In genomic region chr5:131417240-131417869, GRCh38 we compare ENCODE assay signal across 9 cellular contexts.
DNase-seq lines count a peak whose midpoint lies in the region; ATAC-seq, FAIRE-seq and TF ChIP-seq lines count a peak whose summit lies in the region.
"Had no signal": no experiment of that assay in that cellular context is flagged by ENCODE, and none has a peak within 500 bp of the region (broad histone marks: within the 10 kb centered on the region; RNA-seq: fewer than 3 reads in every experiment).

No MANE protein-coding gene starts in this region.

- no peak overlapping the region for H3K14ac ChIP-seq in neuronal stem cell (ENCODE audit: low read length)

- no peak overlapping the region for H3K4ac ChIP-seq in neuronal stem cell (ENCODE audit: low read length)

- H3K27ac ChIP-seq in neuronal stem cell (replicated peaks; ENCODE audit: low read length) = no peak overlapping the region

- no peak overlapping the region for H2BK12ac ChIP-seq in neuronal stem cell (ENCODE audit: low read length)

- FAIRE-seq in RCC 7860 (lab: Jason Lieb, UNC) = peak; percentile 74

- peaks cover 46% of the 10 kb centered on the region for H3K4me1 Mint-ChIP-seq in activated T-cell treated with anti-CD3 and anti-CD28 coated beads, Interleukin-2, amount 50 U/mL, for 72 hours (ENCODE audit: low read depth)

- no peak overlapping the region for H2AK5ac ChIP-seq in neuronal stem cell (ENCODE audit: low read depth, low read length)

- WGBS in neuronal stem cell (ENCODE audit: extremely low coverage in 2 of 2, insufficient read length in 2 of 2, insufficient replicate concordance in 1 of 2), 2 donors = no CpG with 5 or more reads among the region's 7 CpGs

- H2AFZ ChIP-seq in neuronal stem cell (ENCODE audit: low read length) = no peak overlapping the region

- no peak overlapping the region for H3K23ac ChIP-seq in neuronal stem cell (ENCODE audit: low read depth, low read length, poor library complexity)

- peak; percentile 40 for ATAC-seq in GM21390 (IDR thresholded peaks at IDR 0.05; ENCODE audit: unreplicated experiment)
- peak; percentile 26 to 50 for ATAC-seq in activated T-cell treated with anti-CD3 and anti-CD28 coated beads, Interleukin-2, amount 50 U/mL, for 72 hours (replicated peaks in 1 of 2)

- H4K8ac ChIP-seq in neuronal stem cell (ENCODE audit: low read depth, low read length) = no peak overlapping the region

- peak overlapping the region; percentile 92 for H3K27ac Mint-ChIP-seq in activated T-cell treated with anti-CD3 and anti-CD28 coated beads, Interleukin-2, amount 50 U/mL, for 72 hours
- H3K27ac Mint-ChIP-seq: dendritic cell treated with granulocyte-macrophage colony-stimulating factor and Interleukin-4, amounts not matched to agents 40 ng/mL and 50 ng/mL, for 4 days had no signal

- H3K4me1 ChIP-seq in neuronal stem cell (ENCODE audit: control insufficient read depth in 2 of 2, insufficient read depth in 1 of 2, low read depth in 1 of 2, low read length in 2 of 2) = no peaks in the 10 kb centered on the region

- H3K4me3 Mint-ChIP-seq in activated T-cell treated with anti-CD3 and anti-CD28 coated beads, Interleukin-2, amount 50 U/mL, for 72 hours = peak overlapping the region; percentile 61 to 76
- H3K4me3 Mint-ChIP-seq: dendritic cell treated with granulocyte-macrophage colony-stimulating factor and Interleukin-4, amounts not matched to agents 40 ng/mL and 50 ng/mL, for 4 days had no signal

- H3K36me3 Mint-ChIP-seq in activated T-cell treated with anti-CD3 and anti-CD28 coated beads, Interleukin-2, amount 50 U/mL, for 72 hours (ENCODE audit: insufficient read depth in 2 of 2) = peaks cover 0 to 12% of the 10 kb centered on the region in 2 donors

- in situ Hi-C loops in Caki2 (cut with HindIII; ENCODE audit: low pct_unique_long_range_greater_than_20kb, low sequenced_read_pairs) = no loop called here

- no peak overlapping the region for H3K18ac ChIP-seq in neuronal stem cell (ENCODE audit: low read length)

- no peak overlapping the region for H2BK120ac ChIP-seq in neuronal stem cell (ENCODE audit: low read depth, low read length)

- H2BK15ac ChIP-seq in neuronal stem cell (ENCODE audit: low read length) = no peak overlapping the region

- H3K27me3 ChIP-seq in neuronal stem cell (ENCODE audit: control insufficient read depth in 3 of 3, insufficient read depth in 3 of 3, low read depth in 1 of 3, low read length in 3 of 3) = no peaks in the 10 kb centered on the region

- no peak overlapping the region for H4K91ac ChIP-seq in neuronal stem cell (ENCODE audit: low read depth, low read length, poor library complexity)

- H3K36me3 ChIP-seq in neuronal stem cell (replicated peaks in 1 of 2; ENCODE audit: control insufficient read depth in 2 of 2, insufficient read depth in 2 of 2, low read length in 2 of 2) = peaks cover 0 to 19% of the 10 kb centered on the region in 2 donors

- no peak for TF ChIP-seq EP300 in Ishikawa (IDR thresholded peaks at IDR 0.05; ENCODE audit: borderline replicate concordance)

- peak; percentile 85 for TF ChIP-seq CTCF in fibroblast of mammary gland (conservative IDR thresholded peaks at IDR 0.05; ENCODE audit: control insufficient read depth, insufficient read depth, low read depth, low read length)

- H3K4me3 ChIP-seq in fibroblast of mammary gland (ENCODE audit: control insufficient read depth, low read depth, low read length) = no peak overlapping the region
- H3K4me3 ChIP-seq in neuronal stem cell (ENCODE audit: low read length in 2 of 2) = no peak overlapping the region

- H3K79me1 ChIP-seq in neuronal stem cell (ENCODE audit: low read depth, low read length) = no peaks in the 10 kb centered on the region

- DNase-seq in Caki2 (ENCODE audit: low read depth) = peak; percentile 65
- DNase-seq in RCC 7860 (ENCODE audit: low spot score) = peak; percentile 55
- peak; percentile 80 to 84 for DNase-seq in activated T-cell treated with anti-CD3 and anti-CD28 coated beads, Interleukin-2, amount 50 U/mL, for 72 hours
- peak; percentile 78 for DNase-seq in fibroblast of mammary gland (ENCODE audit: low read depth)
- peak; percentile 51 for DNase-seq in neuronal stem cell (ENCODE audit: low spot score)
- peak; percentile 52 for DNase-seq in stromal cell of bone marrow (ENCODE audit: low read depth)

- no peaks in the 10 kb centered on the region for H3K27me3 Mint-ChIP-seq in activated T-cell treated with anti-CD3 and anti-CD28 coated beads, Interleukin-2, amount 50 U/mL, for 72 hours (ENCODE audit: low read depth)
- H3K27me3 Mint-ChIP-seq: dendritic cell treated with granulocyte-macrophage colony-stimulating factor and Interleukin-4, amounts not matched to agents 40 ng/mL and 50 ng/mL, for 4 days had no signal

- H3K9me3 Mint-ChIP-seq in activated T-cell treated with anti-CD3 and anti-CD28 coated beads, Interleukin-2, amount 50 U/mL, for 72 hours = no peaks in the 10 kb centered on the region
- H3K9me3 Mint-ChIP-seq: dendritic cell treated with granulocyte-macrophage colony-stimulating factor and Interleukin-4, amounts not matched to agents 40 ng/mL and 50 ng/mL, for 4 days had no signal

- no peak overlapping the region for H2BK5ac ChIP-seq in neuronal stem cell (ENCODE audit: low read length)

- no peak overlapping the region for H3K4me2 ChIP-seq in neuronal stem cell (ENCODE audit: insufficient read depth, low read length, poor library complexity, severe bottlenecking)

- no peaks in the 10 kb centered on the region for H3K9me3 ChIP-seq in neuronal stem cell (replicated peaks in 1 of 2; ENCODE audit: control insufficient read depth in 2 of 2, insufficient read depth in 1 of 2, low read depth in 1 of 2, low read length in 2 of 2)

- TF ChIP-seq RAD21 in Ishikawa (IDR thresholded peaks at IDR 0.05; ENCODE audit: low read depth) = peak; percentile 80

- H3K9ac ChIP-seq in neuronal stem cell (ENCODE audit: low read depth, low read length, poor library complexity) = no peak overlapping the region

TF ChIP-seq in Ishikawa, 13 proteins besides CTCF, POLR2A, EP300 and RAD21:
- TF ChIP-seq YY1 (IDR thresholded peaks at IDR 0.05; ENCODE audit: low read depth) = no peak
- TF ChIP-seq TEAD4 (IDR thresholded peaks at IDR 0.05) = no peak
